15 cellular contexts compared by ENCODE assay signal in genomic region chr16:23280483-23280967, GRCh38. TPM values are rescaled to one million over a fixed set of nuclear protein-coding genes. Genes with fewer than 3 reads are reported as not detected.
DNase-seq lines count a peak whose midpoint lies in the region; ATAC-seq and TF ChIP-seq lines count a peak whose summit lies in the region.
"Had no signal": no experiment of that assay in that cellular context is flagged by ENCODE, and none has a peak within 500 bp of the region (broad histone marks: within the 10 kb centered on the region; RNA-seq: fewer than 3 reads in every experiment).

No MANE protein-coding gene starts in this region.

- no peak for TF ChIP-seq POLR2A in esophagus squamous epithelium (IDR thresholded peaks at IDR 0.05)

- peak; percentile 85 for DNase-seq in DMS153 (lab: John Stamatoyannopoulos, UW)
- DNase-seq in HS-5 (ENCODE audit: low read depth), result peak; percentile 26
- DNase-seq in PC-9, result peak; percentile 24 to 96
- no peak for DNase-seq in esophagus squamous epithelium (lab: John Stamatoyannopoulos, UW)
- DNase-seq in CD8-positive, alpha-beta T cell, result no peak
- DNase-seq in glomerular visceral epithelial cell (ENCODE audit: extremely low spot score), result no peak
- DNase-seq in KBM-7, result no peak
- no peak for DNase-seq in activated T-cell treated with anti-CD3 and anti-CD28 coated beads, Interleukin-2, amount 50 U/mL, for 1 hour
- DNase-seq: activated CD4-positive, alpha-beta T cell treated with anti-CD3 and anti-CD28 coated beads for 36 hours; kidney; MM.1S; naive thymus-derived CD4-positive, alpha-beta T cell; SW 1271 had no signal

- H3K27ac Mint-ChIP-seq in CD8-positive, alpha-beta T cell, result no peak overlapping the region
- H3K27ac Mint-ChIP-seq: activated CD4-positive, alpha-beta T cell treated with anti-CD3 and anti-CD28 coated beads for 36 hours; naive thymus-derived CD4-positive, alpha-beta T cell had no signal

- H3K79me2 ChIP-seq in PC-9 (ENCODE audit: low read depth), result no peaks in the 10 kb centered on the region

- H3K4me2 ChIP-seq in PC-9, result peak overlapping the region; percentile 45

- CTCF ChIA-PET in PC-9 (lab: Charles Lee), result no interaction called here
- CTCF ChIA-PET in CD8-positive, alpha-beta T cell (lab: Charles Lee), result no interaction called here

- no peaks in the 10 kb centered on the region for H3K36me3 Mint-ChIP-seq in CD8-positive, alpha-beta T cell

- H3K4me1 ChIP-seq in PC-9 (replicated peaks; ENCODE audit: insufficient read depth) (peaks cover 62% of the 10 kb centered on the region), esophagus squamous epithelium (peaks cover 3 to 90% (median 28%) of the 10 kb centered on the region in 3 donors)
- no peaks in the 10 kb centered on the region for H3K4me1 ChIP-seq in CD8-positive, alpha-beta T cell (ENCODE audit: insufficient read depth, low read length)
- H3K4me1 ChIP-seq: ascending aorta, gastroesophageal sphincter had no signal

- WGBS in esophagus squamous epithelium, 2 donors, result 20 to 29% methylated on average over 5 of the region's 6 CpGs

- H3K9me2 ChIP-seq in PC-9 (ENCODE audit: insufficient read depth), result no peaks in the 10 kb centered on the region

- POLR2A ChIA-PET in PC-9 (lab: Charles Lee; ENCODE audit: unreplicated experiment), result interaction anchor here (0.6 kb wide), 1 partner anchor 13 kb away, joined by 4 read pairs; no protein-coding TSS in a partner anchor
- POLR2A ChIA-PET in CD8-positive, alpha-beta T cell (lab: Charles Lee), result no interaction called here

- peaks cover 48% of the 10 kb centered on the region for H3F3A ChIP-seq in PC-9 (ENCODE audit: insufficient read depth, low read depth)

- no peaks in the 10 kb centered on the region for H3K4me1 Mint-ChIP-seq in CD8-positive, alpha-beta T cell (ENCODE audit: low read depth)
- H3K4me1 Mint-ChIP-seq: activated CD4-positive, alpha-beta T cell treated with anti-CD3 and anti-CD28 coated beads for 36 hours had no signal

- no peak overlapping the region for H3K4me3 Mint-ChIP-seq in CD8-positive, alpha-beta T cell
- H3K4me3 Mint-ChIP-seq: activated CD4-positive, alpha-beta T cell treated with anti-CD3 and anti-CD28 coated beads for 36 hours; naive thymus-derived CD4-positive, alpha-beta T cell had no signal

- H3K9me3 ChIP-seq in PC-9 (ENCODE audit: insufficient read depth, low read depth), result no peaks in the 10 kb centered on the region
- no peaks in the 10 kb centered on the region for H3K9me3 ChIP-seq in esophagus squamous epithelium
- no peaks in the 10 kb centered on the region for H3K9me3 ChIP-seq in CD8-positive, alpha-beta T cell (ENCODE audit: low read length)
- H3K9me3 ChIP-seq: ascending aorta, gastroesophageal sphincter had no signal

- peaks cover 43% of the 10 kb centered on the region for H3K27me3 Mint-ChIP-seq in CD8-positive, alpha-beta T cell (ENCODE audit: low read depth)

- H3K27ac ChIP-seq in PC-9, result peak overlapping the region; percentile 51
- peak overlapping the region; percentile 66 to 92 (median 84) for H3K27ac ChIP-seq in esophagus squamous epithelium
- no peak overlapping the region for H3K27ac ChIP-seq in CD8-positive, alpha-beta T cell (ENCODE audit: low read depth, low read length)
- H3K27ac ChIP-seq: ascending aorta, gastroesophageal sphincter had no signal

- H2AFZ ChIP-seq in PC-9, result no peak overlapping the region

- H3K27me3 ChIP-seq in PC-9 (ENCODE audit: insufficient read depth, low read depth) (no peaks in the 10 kb centered on the region), esophagus squamous epithelium (peaks cover 0 to 13% (median 0%) of the 10 kb centered on the region in 4 donors)
- H3K27me3 ChIP-seq in CD8-positive, alpha-beta T cell (ENCODE audit: insufficient read depth, low read length), result no peaks in the 10 kb centered on the region
- H3K27me3 ChIP-seq: ascending aorta had no signal

- no peaks in the 10 kb centered on the region for H3K36me3 ChIP-seq in PC-9 (ENCODE audit: low read depth)
- H3K36me3 ChIP-seq in esophagus squamous epithelium, result no peaks in the 10 kb centered on the region
- no peaks in the 10 kb centered on the region for H3K36me3 ChIP-seq in CD8-positive, alpha-beta T cell (ENCODE audit: insufficient read depth, low read length)
- H3K36me3 ChIP-seq: ascending aorta, gastroesophageal sphincter had no signal

- H3K9me3 Mint-ChIP-seq in CD8-positive, alpha-beta T cell, result no peaks in the 10 kb centered on the region

- H3K4me3 ChIP-seq in PC-9 (no peak overlapping the region), esophagus squamous epithelium (peak overlapping the region in 2 of 4 donors; percentile 2 to 11)
- no peak overlapping the region for H3K4me3 ChIP-seq in CD8-positive, alpha-beta T cell (ENCODE audit: low read depth, low read length)
- H3K4me3 ChIP-seq: ascending aorta, gastroesophageal sphincter had no signal

- in situ Hi-C loops in KBM-7 (cut with MboI; ENCODE audit: low pct_unique_long_range_greater_than_20kb, low sequenced_read_pairs), result no loop called here

- no peak for ATAC-seq in CD8-positive, alpha-beta T cell
- ATAC-seq: activated CD4-positive, alpha-beta T cell treated with anti-CD3 and anti-CD28 coated beads for 36 hours; gastroesophageal sphincter; naive thymus-derived CD4-positive, alpha-beta T cell had no signal

- intact Hi-C loops in PC-9 (cut with micrococcal nuclease; ENCODE audit: unreplicated experiment), result no loop called here
- intact Hi-C loops in esophagus squamous epithelium (cut with DNase I), result no loop called here
- intact Hi-C loops in CD8-positive, alpha-beta T cell (cut with DNase I, micrococcal nuclease), result no loop called here

- no peak for TF ChIP-seq CTCF in PC-9 (conservative IDR thresholded peaks at IDR 0.05)
- no peak for TF ChIP-seq CTCF in esophagus squamous epithelium (IDR thresholded peaks at IDR 0.05)
- no peak for TF ChIP-seq CTCF in CD8-positive, alpha-beta T cell (IDR thresholded peaks at IDR 0.05)

- no TSS peak for BruUV-seq in PC-9 (replicated peaks; lab: Mats Ljungman, UMichigan)

- H4K20me1 ChIP-seq in PC-9 (ENCODE audit: insufficient read depth), result no peaks in the 10 kb centered on the region

RNA-seq across cellular contexts. Expression of gene SCNN1B, which starts 21.6 kb away (rescaled TPM):
- total RNA-seq in PC-9 (2021) (0.57 and 0.60 TPM in 2 replicates), esophagus squamous epithelium (10 to 100 TPM; 24.9 to 86.8 (median 36.2) TPM)
- not detected for total RNA-seq in CD8-positive, alpha-beta T cell
- total RNA-seq: activated CD4-positive, alpha-beta T cell treated with anti-CD3 and anti-CD28 coated beads for 36 hours; naive thymus-derived CD4-positive, alpha-beta T cell had no signal

Comparison
In these comparisons a context has a peak if more than half of its experiments do, and no peak if none do; other contexts are left out.
1. DNase-seq: peak in DMS153 (single experiment), HS-5 (single experiment) and PC-9 (2 of 2); none in esophagus squamous epithelium (single experiment), CD8-positive, alpha-beta T cell (0 of 7), glomerular visceral epithelial cell (single experiment), KBM-7 (single experiment) and activated T-cell treated with anti-CD3 and anti-CD28 coated beads, Interleukin-2, amount 50 U/mL, for 1 hour (single experiment).
2. RNA of gene SCNN1B, which starts 21.6 kb away (total RNA-seq): 24.9 to 86.8 TPM in esophagus squamous epithelium; 0.57 to 0.60 TPM in PC-9 and not detected in CD8-positive, alpha-beta T cell; every median in the first group is over 10 times any median in the second.